8 cellular contexts compared by ENCODE assay signal in genomic region chr4:169010125-169011023, GRCh38. TPM values are rescaled to one million over a fixed set of nuclear protein-coding genes. Genes with fewer than 3 reads are reported as not detected.
DNase-seq lines count a peak whose midpoint lies in the region; TF ChIP-seq lines count a peak whose summit lies in the region.

CBR4 (minus strand) TSS chr4:169010255; CDS start chr4:169010089, 166 bp downstream.

- H3K27me3 ChIP-seq in H9 (ENCODE audit: insufficient read depth, low read length) (no peaks in the 10 kb centered on the region), MG63 (no peaks in the 10 kb centered on the region)

- H4K5ac ChIP-seq in H9 (ENCODE audit: insufficient read length, low read depth, low read length), result peak within 1 kb of the TSS; percentile 8

- H3K4me2 ChIP-seq in H9 (ENCODE audit: insufficient read depth, insufficient read length, low read length), result peak within 1 kb of the TSS; percentile 91

- H3K4me3 ChIP-seq in MG63, result peak within 1 kb of the TSS; percentile 81
- peak within 1 kb of the TSS; percentile 71 for H3K4me3 ChIP-seq in fibroblast of villous mesenchyme (ENCODE audit: low read depth, low read length)

- H3K18ac ChIP-seq in H9 (ENCODE audit: insufficient read length, low read depth, low read length), result peak within 1 kb of the TSS; percentile 92

- no peak within 1 kb of the TSS for H3K27ac ChIP-seq in H9 (ENCODE audit: insufficient read length, low read depth, low read length)

- H2BK120ac ChIP-seq in H9 (ENCODE audit: low read depth, low read length, poor library complexity, severe bottlenecking), result no peak within 1 kb of the TSS

- H3K36me3 Mint-ChIP-seq in H9 (ENCODE audit: insufficient read depth in 1 of 3, low read depth in 3 of 3) (peaks cover 3 to 15% (median 11%) of the 10 kb centered on the region in 3 experiments; a peak in 5 of 7 replicates), neural crest cell (ENCODE audit: low read depth) (no peaks in the 10 kb centered on the region)

- no peak within 1 kb of the TSS for H2AK5ac ChIP-seq in H9 (ENCODE audit: insufficient read length, low read length)

- H4K91ac ChIP-seq in H9 (ENCODE audit: insufficient read length, low read depth, low read length), result no peak within 1 kb of the TSS

- in situ Hi-C loops in G401 (cut with HindIII; ENCODE audit: low sequenced_read_pairs), result no loop called here

- TF ChIP-seq CTCF in H9 (conservative IDR thresholded peaks at IDR 0.05) (peak; percentile 26; the same call in 1 of the 3 replicates), fibroblast of villous mesenchyme (IDR thresholded peaks at IDR 0.05; ENCODE audit: insufficient read depth, low read depth, low read length) (peak; percentile 31), neural crest cell (conservative IDR thresholded peaks at IDR 0.05) (peak; percentile 63)

- peak within 1 kb of the TSS; percentile 95 for H3K9ac ChIP-seq in H9 (ENCODE audit: extremely low read depth, insufficient read length, low read length)

- H2AFZ ChIP-seq in H9 (ENCODE audit: low read length), result peak within 1 kb of the TSS; percentile 65

- H3K79me1 ChIP-seq in H9 (ENCODE audit: insufficient read depth, low read depth, low read length, poor library complexity, severe bottlenecking), result no peaks in the 10 kb centered on the region

- H2BK12ac ChIP-seq in H9 (ENCODE audit: insufficient read length, low read depth, low read length), result peak within 1 kb of the TSS; percentile 15

- peaks cover 4% of the 10 kb centered on the region; the same call in 1 of the 2 replicates for H3K79me2 ChIP-seq in H9 (ENCODE audit: insufficient read depth, low read length)

- H3K14ac ChIP-seq in H9 (ENCODE audit: insufficient read depth, low read length), result peak within 1 kb of the TSS; percentile 97

- H3K23me2 ChIP-seq in H9 (ENCODE audit: insufficient read length, low read depth, low read length, poor library complexity, severe bottlenecking), result peaks cover 7% of the 10 kb centered on the region

- H3K36me3 ChIP-seq in MG63, result peaks cover 14% of the 10 kb centered on the region

- no peak within 1 kb of the TSS for H2BK15ac ChIP-seq in H9 (ENCODE audit: low read depth, low read length)

- peak within 1 kb of the TSS; percentile 32; the same call in 1 of the 2 replicates for H3K4ac ChIP-seq in H9 (ENCODE audit: low read depth, low read length)

- DNase-seq in G401 (ENCODE audit: low spot score) (peak; percentile 99), H9 (peak; percentile 99), MG63 (peak; percentile 95), SIG-M5 (lab: John Stamatoyannopoulos, UW) (peak; percentile 82), activated gamma-delta T cell treated with Interleukin-2 at 50 U/mL for 16 hours (peak; percentile 95), fibroblast of villous mesenchyme (ENCODE audit: low read depth) (peak; percentile 99), neural crest cell (ENCODE audit: low read depth, low spot score) (peak; percentile 86), stromal cell of bone marrow (ENCODE audit: low read depth) (peak; percentile 98)

- H3K27me3 Mint-ChIP-seq in H9 (ENCODE audit: low read depth), result no peaks in the 10 kb centered on the region; the same call in 1 of the 2 replicates
- no peaks in the 10 kb centered on the region for H3K27me3 Mint-ChIP-seq in neural crest cell (ENCODE audit: low read depth)

- H3K9me3 Mint-ChIP-seq in H9 (no peaks in the 10 kb centered on the region), neural crest cell (no peaks in the 10 kb centered on the region)

- peaks cover 34 to 42% of the 10 kb centered on the region in 2 experiments for H3K4me1 Mint-ChIP-seq in H9
- peaks cover 47% of the 10 kb centered on the region for H3K4me1 Mint-ChIP-seq in neural crest cell

- no CpG with 5 or more reads among the region's 54 CpGs for WGBS in H9 (ENCODE audit: extremely low coverage, insufficient read length, low lambda C conversion rate)

- peak within 1 kb of the TSS; percentile 94 to 99 (median 98) for H3K27ac Mint-ChIP-seq in H9
- peak within 1 kb of the TSS; percentile 98 for H3K27ac Mint-ChIP-seq in neural crest cell (ENCODE audit: unreplicated experiment)

- no peak within 1 kb of the TSS for H3K23ac ChIP-seq in H9 (ENCODE audit: insufficient read length, low read depth, low read length)

- H3K4me3 Mint-ChIP-seq in H9, result peak within 1 kb of the TSS; percentile 86 to 94
- peak within 1 kb of the TSS; percentile 99 for H3K4me3 Mint-ChIP-seq in neural crest cell

- H3K4me1 ChIP-seq in H9 (ENCODE audit: insufficient read depth, low read length), result peaks cover 3% of the 10 kb centered on the region; the same call in 1 of the 2 replicates

- H2BK5ac ChIP-seq in H9 (ENCODE audit: insufficient read length, low read length), result peak within 1 kb of the TSS; percentile 57

- H4K20me1 ChIP-seq in H9 (ENCODE audit: control insufficient read depth, insufficient read depth, insufficient read length), result no peaks in the 10 kb centered on the region

- H3T11ph ChIP-seq in H9 (ENCODE audit: low read length), result no peak within 1 kb of the TSS

- no peak within 1 kb of the TSS for H3K56ac ChIP-seq in H9 (ENCODE audit: insufficient read length, low read depth, low read length)

- H2BK20ac ChIP-seq in H9 (ENCODE audit: low read depth, low read length, poor library complexity, severe bottlenecking), result no peak within 1 kb of the TSS

- H3K9me3 ChIP-seq in H9 (ENCODE audit: control insufficient read depth, low read depth, low read length), result no peaks in the 10 kb centered on the region
- H3K9me3 ChIP-seq in MG63, result no peaks in the 10 kb centered on the region

- no peak within 1 kb of the TSS for H4K8ac ChIP-seq in H9 (replicated peaks; ENCODE audit: insufficient read length, low read depth, low read length)

RNA-seq across cellular contexts. Expression of gene CBR4, which starts in this region (rescaled TPM):
- total RNA-seq in G401 (2014; rRNA removed; shearing (Covaris generic)), result 2.7 and 5.8 TPM in 2 replicates
- 32.4 and 33.6 TPM in 2 replicates for total RNA-seq in H9 (2021)
- 7.1 and 13.1 TPM in 2 replicates for total RNA-seq in MG63 (2014; rRNA removed; shearing (Covaris generic); ENCODE audit: low replicate concordance)
- 14.8 and 23.3 TPM in 2 replicates for total RNA-seq in fibroblast of villous mesenchyme
- 36.0 and 37.0 TPM in 2 replicates for total RNA-seq in neural crest cell
